Comparison of ENCODE assay signal across 8 cellular contexts in genomic region chr6:8435093-8435844, GRCh38.
DNase-seq lines count a peak whose midpoint lies in the region; ATAC-seq and FAIRE-seq lines count a peak whose summit lies in the region.

Gene SLC35B3, minus strand, starts transcription at chr6:8435545.

- peaks cover 15% of the 10 kb centered on the region for H3K36me3 Mint-ChIP-seq in effector memory CD8-positive, alpha-beta T cell (ENCODE audit: insufficient read depth)
- peaks cover 6% of the 10 kb centered on the region for H3K36me3 Mint-ChIP-seq in memory B cell

- FAIRE-seq in HTR-8/SVneo (lab: Jason Lieb, UNC): peak; percentile 97

- peak within 1 kb of the TSS; percentile 98 for H3K27ac Mint-ChIP-seq in effector memory CD8-positive, alpha-beta T cell
- peak within 1 kb of the TSS; percentile 99 for H3K27ac Mint-ChIP-seq in memory B cell

- DNase-seq in COR-L47 (lab: John Stamatoyannopoulos, UW) (peak; percentile 95), HTR-8/SVneo (ENCODE audit: insufficient read length, low spot score) (peak; percentile 93), NOMO-1 treated with DMSO at 0.1 percent for 48 hours (lab: John Stamatoyannopoulos, UW; ENCODE audit: unreplicated experiment) (peak; percentile 80), memory B cell (ENCODE audit: low spot score in 2 of 2) (peak; percentile 98)
- peak; percentile 93 to 97 (median 93) for DNase-seq in activated CD8-positive, alpha-beta memory T cell treated with anti-CD3 and anti-CD28 coated beads for 48 hours (ENCODE audit: low read depth in 2 of 3, low spot score in 2 of 3)
- peak; percentile 95 to 99 (median 98) for DNase-seq in effector memory CD8-positive, alpha-beta T cell
- DNase-seq in stimulated activated CD8-positive, alpha-beta memory T cell treated with anti-CD3 and anti-CD28 coated beads, Interleukin-12 subunit alpha, Interleukin-12 subunit beta, amount 100 ng/mL, for 1 hour (ENCODE audit: low read depth): peak; percentile 96

- H3K27me3 Mint-ChIP-seq in effector memory CD8-positive, alpha-beta T cell: no peaks in the 10 kb centered on the region
- no peaks in the 10 kb centered on the region for H3K27me3 Mint-ChIP-seq in memory B cell

- H3K4me3 Mint-ChIP-seq in effector memory CD8-positive, alpha-beta T cell: peak within 1 kb of the TSS; percentile 90 to 94
- H3K4me3 Mint-ChIP-seq in memory B cell: peak within 1 kb of the TSS; percentile 95

- ATAC-seq in GM21381 (IDR thresholded peaks at IDR 0.05; ENCODE audit: unreplicated experiment) (peak; percentile 97), memory B cell (ENCODE audit: low read depth) (peak; percentile 92)
- peak; percentile 92 for ATAC-seq in effector memory CD8-positive, alpha-beta T cell (replicated peaks)

- H3K4me1 Mint-ChIP-seq in effector memory CD8-positive, alpha-beta T cell (ENCODE audit: low read depth in 2 of 2): peaks cover 19 to 35% of the 10 kb centered on the region in 2 donors
- H3K4me1 Mint-ChIP-seq in memory B cell: peaks cover 28% of the 10 kb centered on the region

- H3K9me3 Mint-ChIP-seq in effector memory CD8-positive, alpha-beta T cell: no peaks in the 10 kb centered on the region
- H3K9me3 Mint-ChIP-seq in memory B cell: peaks cover 1% of the 10 kb centered on the region

Comparison
In these comparisons a context has a peak if more than half of its experiments do, and no peak if none do; other contexts are left out.
1. Peak in every context shown above with its lines: DNase-seq and ATAC-seq.